In the genomic region with DNA sequence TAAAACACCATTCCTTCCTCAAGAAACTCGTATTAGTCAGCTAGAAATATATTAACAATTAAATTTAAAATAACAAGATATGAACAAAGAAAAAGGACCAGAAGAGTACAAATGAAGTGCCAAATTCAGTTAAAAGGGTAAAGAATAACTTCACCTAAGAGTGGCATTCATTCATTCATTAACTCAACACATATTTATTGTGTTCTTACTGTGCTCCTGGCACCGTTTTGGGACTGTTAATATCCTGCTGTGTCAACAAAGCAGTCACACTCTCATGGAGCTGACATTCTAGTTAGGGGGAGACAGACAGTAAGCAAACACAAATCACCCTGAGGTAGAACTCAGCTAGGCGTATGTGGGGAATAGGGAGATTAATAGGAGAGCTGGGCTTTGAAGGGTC, we compare ENCODE assay signal across 32 cellular contexts.
"Had no signal": no experiment of that assay in that cellular context is flagged by ENCODE, and none has a peak within 500 bp of the region (broad histone marks: within the 10 kb centered on the region; RNA-seq: fewer than 3 reads in every experiment).

No MANE protein-coding gene starts in this region.

- FAIRE-seq: bronchial epithelial cell had no signal

- H3K27me3 ChIP-seq: ascending aorta, cardiac muscle cell had no signal

- H3K9me3 ChIP-seq: ascending aorta had no signal

- H3K27ac ChIP-seq: ascending aorta, cardiac muscle cell, WERI-Rb-1 had no signal

- H3K4me1 ChIP-seq: ascending aorta had no signal

- H3K36me3 ChIP-seq: ascending aorta, cardiac muscle cell, WERI-Rb-1 had no signal

- H3K4me3 ChIP-seq: ascending aorta, cardiac muscle cell had no signal

- DNase-seq: activated CD4-positive, alpha-beta memory T cell treated with anti-CD3 and anti-CD28 coated beads, Interleukin-2, amount 10 ng/mL, durations not matched to agents 7 days and 5 days; activated CD4-positive, alpha-beta T cell treated with anti-CD3 and anti-CD28 coated beads for 1 hour; activated CD4-positive, alpha-beta T cell treated with anti-CD3 and anti-CD28 coated beads for 36 hours; activated CD4-positive, alpha-beta T cell treated with anti-CD3 and anti-CD28 coated beads for 48 hours; activated CD4-positive, alpha-beta T cell treated with anti-CD3 and anti-CD28 coated beads, Interleukin-2, amount 10 ng/mL, durations not matched to agents 7 days and 5 days; activated CD4-positive, alpha-beta T cell treated with anti-CD3 and anti-CD28 coated beads, Interleukin-2, amount 50 U/mL, for 48 hours; activated CD4-positive, CD25-positive, alpha-beta regulatory T cell; activated CD8-positive, alpha-beta memory T cell treated with anti-CD3 and anti-CD28 coated beads for 24 hours; activated CD8-positive, alpha-beta memory T cell treated with anti-CD3 and anti-CD28 coated beads, Interleukin-2, amount 10 ng/mL, durations not matched to agents 7 days and 5 days; activated CD8-positive, alpha-beta memory T cell treated with anti-CD3 and anti-CD28 coated beads, Interleukin-2, amount 50 U/mL, for 48 hours; activated CD8-positive, alpha-beta T cell treated with anti-CD3 and anti-CD28 coated beads, Interleukin-2, amount 10 ng/mL, durations not matched to agents 7 days and 5 days; activated effector memory CD4-positive, alpha-beta T cell treated with Interleukin-2 at 50 U/mL for 16 hours; activated gamma-delta T cell; activated naive CD4-positive, alpha-beta T cell treated with anti-CD3 and anti-CD28 coated beads, Interleukin-2, amount 10 ng/mL, durations not matched to agents 7 days and 5 days; activated naive CD4-positive, alpha-beta T cell treated with Interleukin-2 at 50 U/mL for 16 hours; activated naive CD8-positive, alpha-beta T cell treated with anti-CD3 and anti-CD28 coated beads, Interleukin-2, amount 10 ng/mL, durations not matched to agents 7 days and 5 days; activated naive CD8-positive, alpha-beta T cell treated with anti-CD3 and anti-CD28 coated beads, Interleukin-2, amount 50 U/mL, for 24 hours; activated T-cell treated with anti-CD3 and anti-CD28 coated beads, Interleukin-2, amount 50 U/mL, for 24 hours; activated T-cell treated with anti-CD3 and anti-CD28 coated beads, Interleukin-2, amount 50 U/mL, for 48 hours; amygdala; anterior cingulate cortex; caudate nucleus; cerebellar nuclear complex; T-helper 1 cell; T-helper 2 cell; T-helper 9 cell; WERI-Rb-1 had no signal

- ATAC-seq: activated CD4-positive, alpha-beta T cell treated with anti-CD3 and anti-CD28 coated beads for 36 hours; activated CD4-positive, CD25-positive, alpha-beta regulatory T cell treated with anti-CD3 and anti-CD28 coated beads, Interleukin-2, amount 50 U/mL, for 24 hours; activated CD8-positive, alpha-beta memory T cell treated with anti-CD3 and anti-CD28 coated beads, Interleukin-2, amount 10 ng/mL, durations not matched to agents 7 days and 5 days; activated CD8-positive, alpha-beta T cell treated with anti-CD3 and anti-CD28 coated beads, Interleukin-2, amount 10 ng/mL, durations not matched to agents 7 days and 5 days; activated naive CD8-positive, alpha-beta T cell treated with anti-CD3 and anti-CD28 coated beads, Interleukin-2, amount 50 U/mL, for 24 hours; WTC11 had no signal
